Comparison of ENCODE assay signal across 8 cellular contexts in the genomic region with DNA sequence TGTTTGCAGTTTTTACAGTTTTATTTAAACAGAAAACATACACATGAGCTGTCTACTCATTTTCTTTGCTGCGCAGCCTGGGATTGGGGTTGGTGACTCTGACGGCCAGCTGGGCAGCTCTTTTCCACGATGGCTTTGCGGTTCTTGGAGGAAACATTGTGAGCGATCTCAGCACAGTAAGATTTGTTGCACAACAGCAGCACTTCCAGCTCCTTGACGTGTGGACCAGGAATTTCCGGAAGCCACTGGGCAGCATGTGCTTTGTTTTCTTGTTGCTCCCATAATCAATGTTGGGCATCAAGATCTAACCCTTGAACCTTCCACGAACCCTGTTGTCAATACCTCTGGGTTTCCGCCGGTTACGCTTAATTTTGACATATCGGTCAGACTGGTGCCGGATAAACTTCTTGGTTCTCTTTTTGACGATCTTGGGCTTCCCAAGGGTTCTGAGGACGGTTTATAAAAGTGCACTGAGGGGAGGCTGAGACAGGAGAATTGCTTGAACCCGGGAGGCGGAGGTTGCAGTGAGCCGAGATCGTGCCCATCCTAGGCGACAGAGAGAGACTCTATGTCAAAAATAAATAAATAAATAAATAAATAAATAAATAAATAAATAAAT.
DNase-seq lines count a peak whose midpoint lies in the region; ATAC-seq, FAIRE-seq and TF ChIP-seq lines count a peak whose summit lies in the region.

No MANE protein-coding gene starts in this region.

- TF ChIP-seq POLR2A in H54 (IDR thresholded peaks at IDR 0.05; ENCODE audit: low read depth, low read length), result no peak

- H3K4me1 Mint-ChIP-seq in memory B cell, result no peaks in the 10 kb centered on the region

- TF ChIP-seq CTCF in GM13977 (IDR thresholded peaks at IDR 0.05; ENCODE audit: extremely low read depth, insufficient read depth, missing control alignments), result peak; percentile 14

- no peaks in the 10 kb centered on the region for H3K9me3 Mint-ChIP-seq in memory B cell

- H3K36me3 Mint-ChIP-seq in memory B cell, result no peaks in the 10 kb centered on the region

- H3K4me3 Mint-ChIP-seq in memory B cell, result peak overlapping the region; percentile 46

- no peak for FAIRE-seq in H54 (lab: Jason Lieb, UNC)

- H3K27me3 Mint-ChIP-seq in memory B cell, result peaks cover 2% of the 10 kb centered on the region

- no peak overlapping the region for H3K27ac Mint-ChIP-seq in memory B cell

- in situ Hi-C loops in GM13977 (cut with MboI; ENCODE audit: low pct_unique_long_range_greater_than_20kb, low sequenced_read_pairs, unreplicated experiment), result no loop called here

- DNase-seq in AG20443 (ENCODE audit: low spot score) (peak; percentile 34), GM13977 (ENCODE audit: low spot score) (no peak), amniotic epithelial cell (ENCODE audit: low read depth) (peak; percentile 81), memory B cell (ENCODE audit: low spot score in 2 of 2) (no peak), H54 (ENCODE audit: insufficient read length, low spot score) (no peak), NCI-H510A treated with DMSO at 0.1 percent for 48 hours (lab: John Stamatoyannopoulos, UW) (no peak)

- ATAC-seq in memory B cell (ENCODE audit: low read depth), result no peak
- ATAC-seq in GM18909 (IDR thresholded peaks at IDR 0.05; ENCODE audit: poor library complexity, unreplicated experiment), result no peak
- ATAC-seq in GM19463 (IDR thresholded peaks at IDR 0.05; ENCODE audit: unreplicated experiment), result no peak

Comparison
In these comparisons a context has a peak if more than half of its experiments do, and no peak if none do; other contexts are left out.
1. DNase-seq: peak in AG20443 (single experiment) and amniotic epithelial cell (single experiment); none in GM13977 (single experiment), memory B cell (0 of 2), H54 (single experiment) and NCI-H510A treated with DMSO at 0.1 percent for 48 hours (single experiment).